Comparison of ENCODE assay signal across 22 cellular contexts in genomic region chr1:6144622-6145021, GRCh38. TPM values are rescaled to one million over a fixed set of nuclear protein-coding genes. Genes with fewer than 3 reads are reported as not detected.
"Had no signal": no experiment of that assay in that cellular context is flagged by ENCODE, and none has a peak within 500 bp of the region (broad histone marks: within the 10 kb centered on the region; RNA-seq: fewer than 3 reads in every experiment).

No MANE protein-coding gene starts in this region.

- H3K4me2 ChIP-seq: hepatocyte had no signal

- H2AFZ ChIP-seq: hepatocyte had no signal

- H3K27ac ChIP-seq: hepatocyte, prostate gland, right atrium auricular region, thyroid gland, WERI-Rb-1 had no signal

- H3K4me3 ChIP-seq: hepatocyte, mucosa of descending colon, prostate gland, right atrium auricular region, thyroid gland had no signal

- H3K36me3 ChIP-seq: prostate gland, right atrium auricular region, thyroid gland had no signal

- H3K4me1 ChIP-seq: prostate gland had no signal

- H3K27ac Mint-ChIP-seq: activated naive CD4-positive, alpha-beta T cell treated with anti-CD3 and anti-CD28 coated beads, Interleukin-2, amount 50 U/mL, for 24 hours; dendritic cell treated with granulocyte-macrophage colony-stimulating factor and Interleukin-4, amounts not matched to agents 40 ng/mL and 50 ng/mL, for 4 days; memory B cell; T-cell; T-helper 2 cell treated with Interferon-gamma antibody and Interleukin-4, amounts not matched to agents 5 μg/mL and 100 μg/mL, for 36 hours had no signal

- H3K9me3 ChIP-seq: mucosa of descending colon, prostate gland, right atrium auricular region, thyroid gland had no signal

- H3K9me3 Mint-ChIP-seq: activated naive CD4-positive, alpha-beta T cell treated with anti-CD3 and anti-CD28 coated beads, Interleukin-2, amount 50 U/mL, for 24 hours; dendritic cell treated with granulocyte-macrophage colony-stimulating factor and Interleukin-4, amounts not matched to agents 40 ng/mL and 50 ng/mL, for 4 days; T-cell; T-helper 2 cell treated with Interferon-gamma antibody and Interleukin-4, amounts not matched to agents 5 μg/mL and 100 μg/mL, for 36 hours had no signal

- H3K4me3 Mint-ChIP-seq: activated naive CD4-positive, alpha-beta T cell treated with anti-CD3 and anti-CD28 coated beads, Interleukin-2, amount 50 U/mL, for 24 hours; brain; dendritic cell treated with granulocyte-macrophage colony-stimulating factor and Interleukin-4, amounts not matched to agents 40 ng/mL and 50 ng/mL, for 4 days; memory B cell; T-cell; T-helper 2 cell treated with Interferon-gamma antibody and Interleukin-4, amounts not matched to agents 5 μg/mL and 100 μg/mL, for 36 hours had no signal

- ATAC-seq: esophagus mucosa; mucosa of descending colon; stimulated activated naive CD8-positive, alpha-beta T cell treated with anti-CD3 and anti-CD28 coated beads, Interleukin-15, Interleukin-2, amounts not matched to agents 100 U/mL and 50 U/mL, for 24 hours; T-cell had no signal

- DNase-seq: activated CD4-positive, alpha-beta T cell treated with anti-CD3 and anti-CD28 coated beads for 1 hour; activated gamma-delta T cell treated with Interleukin-2 at 50 U/mL for 16 hours; activated T-cell treated with anti-CD3 and anti-CD28 coated beads, Interleukin-2, amount 50 U/mL, for 1 hour; aorta; effector memory CD4-positive, alpha-beta T cell; foreskin melanocyte; mucosa of descending colon; stimulated activated CD4-positive, alpha-beta T cell treated with anti-CD3 and anti-CD28 coated beads, Interleukin-4, amount 100 ng/mL, for 4 hours; stimulated activated naive CD8-positive, alpha-beta T cell treated with anti-CD3 and anti-CD28 coated beads, Interleukin-15, Interleukin-2, amounts not matched to agents 100 U/mL and 50 U/mL, for 24 hours; T-cell; thyroid gland; WERI-Rb-1 had no signal

- H3K36me3 Mint-ChIP-seq: activated naive CD4-positive, alpha-beta T cell treated with anti-CD3 and anti-CD28 coated beads, Interleukin-2, amount 50 U/mL, for 24 hours; memory B cell; T-cell had no signal

- H3K79me2 ChIP-seq: hepatocyte had no signal

RNA-seq across cellular contexts. Expression of gene CHD5, which starts 35.5 kb away (rescaled TPM):
- polyA plus RNA-seq: hepatocyte, liver had no signal
